23 cellular contexts compared by ENCODE assay signal in genomic region chr7:1969459-1970284, GRCh38.
DNase-seq lines count a peak whose midpoint lies in the region; ATAC-seq and TF ChIP-seq lines count a peak whose summit lies in the region.
"Had no signal": no experiment of that assay in that cellular context is flagged by ENCODE, and none has a peak within 500 bp of the region (broad histone marks: within the 10 kb centered on the region; RNA-seq: fewer than 3 reads in every experiment).

No MANE protein-coding gene starts in this region.

- H3K4me1 ChIP-seq in CD4-positive, alpha-beta memory T cell (ENCODE audit: insufficient read depth, low read length) = peaks cover 8% of the 10 kb centered on the region
- H3K4me1 ChIP-seq in HAP-1 (no peaks in the 10 kb centered on the region), upper lobe of left lung (no peaks in the 10 kb centered on the region)
- H3K4me1 ChIP-seq: pancreas, SJCRH30 had no signal

- H3K27ac ChIP-seq in CD4-positive, alpha-beta memory T cell (ENCODE audit: low read depth, low read length) = no peak overlapping the region
- H3K27ac ChIP-seq in upper lobe of left lung = no peak overlapping the region
- H3K27ac ChIP-seq: pancreas, PC-9, SJCRH30 had no signal

- TF ChIP-seq CTCF in mesothelial cell of epicardium (IDR thresholded peaks at IDR 0.05; ENCODE audit: unreplicated experiment) = no peak
- no peak for TF ChIP-seq CTCF in upper lobe of left lung (IDR thresholded peaks at IDR 0.05)

- POLR2A ChIA-PET in activated CD4-positive, alpha-beta T cell treated with anti-CD3 and anti-CD28 coated beads, Interleukin-2, amount 10 ng/mL, durations not matched to agents 7 days and 5 days (lab: Charles Lee) = no interaction called here
- POLR2A ChIA-PET in CD4-positive, alpha-beta memory T cell (lab: Charles Lee; ENCODE audit: partially characterized antibody) = no interaction called here

- H3K36me3 Mint-ChIP-seq in activated CD4-positive, alpha-beta T cell treated with anti-CD3 and anti-CD28 coated beads, Interleukin-2, amount 10 ng/mL, durations not matched to agents 7 days and 5 days (ENCODE audit: low read depth) = peaks cover 12% of the 10 kb centered on the region
- peaks cover 9 to 17% of the 10 kb centered on the region in 2 donors for H3K36me3 Mint-ChIP-seq in CD4-positive, alpha-beta memory T cell
- H3K36me3 Mint-ChIP-seq in mesothelial cell of epicardium = peaks cover 10% of the 10 kb centered on the region

- H3K27ac Mint-ChIP-seq in activated CD4-positive, alpha-beta T cell treated with anti-CD3 and anti-CD28 coated beads, Interleukin-2, amount 10 ng/mL, durations not matched to agents 7 days and 5 days = peak overlapping the region; percentile 60
- H3K27ac Mint-ChIP-seq in CD4-positive, alpha-beta memory T cell = peak overlapping the region in 5 of 7 donors; percentile 36 to 87 (median 75)
- no peak overlapping the region for H3K27ac Mint-ChIP-seq in mesothelial cell of epicardium
- H3K27ac Mint-ChIP-seq: activated T-helper 17 cell treated with anti-CD3 and anti-CD28 coated beads, Interleukin-2, amount 50 U/mL, for 72 hours; effector memory CD8-positive, alpha-beta T cell; natural killer cell; stimulated activated naive CD8-positive, alpha-beta T cell treated with anti-CD3 and anti-CD28 coated beads, Interleukin-15, Interleukin-2, amounts not matched to agents 100 ng/mL and 50 ng/mL, for 24 hours; T-helper 17 cell had no signal

- no peaks in the 10 kb centered on the region for H3K27me3 Mint-ChIP-seq in activated CD4-positive, alpha-beta T cell treated with anti-CD3 and anti-CD28 coated beads, Interleukin-2, amount 10 ng/mL, durations not matched to agents 7 days and 5 days
- no peaks in the 10 kb centered on the region for H3K27me3 Mint-ChIP-seq in CD4-positive, alpha-beta memory T cell
- no peaks in the 10 kb centered on the region for H3K27me3 Mint-ChIP-seq in mesothelial cell of epicardium (ENCODE audit: low read depth)
- H3K27me3 Mint-ChIP-seq: activated T-helper 17 cell treated with anti-CD3 and anti-CD28 coated beads, Interleukin-2, amount 50 U/mL, for 72 hours; effector memory CD8-positive, alpha-beta T cell; stimulated activated naive CD8-positive, alpha-beta T cell treated with anti-CD3 and anti-CD28 coated beads, Interleukin-15, Interleukin-2, amounts not matched to agents 100 ng/mL and 50 ng/mL, for 24 hours; T-helper 17 cell had no signal

- no peak for DNase-seq in activated CD4-positive, alpha-beta T cell treated with anti-CD3 and anti-CD28 coated beads, Interleukin-2, amount 10 ng/mL, durations not matched to agents 7 days and 5 days
- no peak for DNase-seq in activated CD4-positive, alpha-beta T cell treated with anti-CD3 and anti-CD28 coated beads, Interleukin-2, amount 50 U/mL, for 4 hours
- DNase-seq in CD4-positive, alpha-beta memory T cell = no peak
- DNase-seq in fibroblast of peridontal ligament (ENCODE audit: extremely low read depth) = peak; percentile 18
- peak; percentile 28 for DNase-seq in pons (ENCODE audit: low spot score)
- no peak for DNase-seq in HAP-1 (ENCODE audit: low spot score in 2 of 2)
- DNase-seq in mesothelial cell of epicardium (ENCODE audit: low spot score in 2 of 2, unreplicated experiment in 2 of 2) = no peak
- no peak for DNase-seq in upper lobe of left lung
- DNase-seq: activated CD8-positive, alpha-beta memory T cell treated with anti-CD3 and anti-CD28 coated beads for 24 hours; effector memory CD8-positive, alpha-beta T cell; MG63; natural killer cell; NCI-H146; NCI-H82; PC-9; SJCRH30; trophoblast cell had no signal

- intact Hi-C loops in CD4-positive, alpha-beta memory T cell (cut with micrococcal nuclease) = no loop called here

- 87 to 88% methylated on average over 8 of the region's 8 CpGs for WGBS in upper lobe of left lung, 2 donors

- H3K36me3 ChIP-seq in CD4-positive, alpha-beta memory T cell (ENCODE audit: insufficient read depth, low read length) = no peaks in the 10 kb centered on the region
- H3K36me3 ChIP-seq in HAP-1 (replicated peaks) (no peaks in the 10 kb centered on the region), upper lobe of left lung (no peaks in the 10 kb centered on the region)
- H3K36me3 ChIP-seq: MG63, pancreas, SJCRH30 had no signal

- H3K9me3 Mint-ChIP-seq in activated CD4-positive, alpha-beta T cell treated with anti-CD3 and anti-CD28 coated beads, Interleukin-2, amount 10 ng/mL, durations not matched to agents 7 days and 5 days = no peaks in the 10 kb centered on the region
- no peaks in the 10 kb centered on the region for H3K9me3 Mint-ChIP-seq in CD4-positive, alpha-beta memory T cell
- no peaks in the 10 kb centered on the region for H3K9me3 Mint-ChIP-seq in mesothelial cell of epicardium
- H3K9me3 Mint-ChIP-seq: activated T-helper 17 cell treated with anti-CD3 and anti-CD28 coated beads, Interleukin-2, amount 50 U/mL, for 72 hours; natural killer cell; stimulated activated naive CD8-positive, alpha-beta T cell treated with anti-CD3 and anti-CD28 coated beads, Interleukin-15, Interleukin-2, amounts not matched to agents 100 ng/mL and 50 ng/mL, for 24 hours had no signal

- H3K4me3 Mint-ChIP-seq in activated CD4-positive, alpha-beta T cell treated with anti-CD3 and anti-CD28 coated beads, Interleukin-2, amount 10 ng/mL, durations not matched to agents 7 days and 5 days = no peak overlapping the region
- peak overlapping the region in 4 of 8 donors; percentile 8 to 39 (median 25) for H3K4me3 Mint-ChIP-seq in CD4-positive, alpha-beta memory T cell
- no peak overlapping the region for H3K4me3 Mint-ChIP-seq in mesothelial cell of epicardium
- H3K4me3 Mint-ChIP-seq: activated T-helper 17 cell treated with anti-CD3 and anti-CD28 coated beads, Interleukin-2, amount 50 U/mL, for 72 hours; effector memory CD8-positive, alpha-beta T cell; natural killer cell; stimulated activated naive CD8-positive, alpha-beta T cell treated with anti-CD3 and anti-CD28 coated beads, Interleukin-15, Interleukin-2, amounts not matched to agents 100 ng/mL and 50 ng/mL, for 24 hours; T-helper 17 cell had no signal

- H3K4me3 ChIP-seq in CD4-positive, alpha-beta memory T cell (ENCODE audit: low read length in 2 of 2) = no peak overlapping the region
- H3K4me3 ChIP-seq in HAP-1 (no peak overlapping the region), upper lobe of left lung (no peak overlapping the region)
- H3K4me3 ChIP-seq: lung, MG63, pancreas, PC-9, SJCRH30 had no signal

- ATAC-seq in upper lobe of left lung (ENCODE audit: low FRiP score in 2 of 2) = no peak
- ATAC-seq: activated T-helper 17 cell treated with anti-CD3 and anti-CD28 coated beads, Interleukin-2, amount 50 U/mL, for 72 hours; effector memory CD8-positive, alpha-beta T cell; HCT116; natural killer cell; pancreas; T-helper 17 cell had no signal

- H3K9me3 ChIP-seq in CD4-positive, alpha-beta memory T cell (ENCODE audit: control insufficient read depth in 1 of 2, low read length in 2 of 2) = no peaks in the 10 kb centered on the region
- no peaks in the 10 kb centered on the region for H3K9me3 ChIP-seq in HAP-1
- H3K9me3 ChIP-seq in upper lobe of left lung = no peaks in the 10 kb centered on the region
- H3K9me3 ChIP-seq: MG63, pancreas, SJCRH30 had no signal

- peaks cover 27% of the 10 kb centered on the region for H3K4me1 Mint-ChIP-seq in activated CD4-positive, alpha-beta T cell treated with anti-CD3 and anti-CD28 coated beads, Interleukin-2, amount 10 ng/mL, durations not matched to agents 7 days and 5 days
- peaks cover 13 to 25% (median 17%) of the 10 kb centered on the region in 4 donors for H3K4me1 Mint-ChIP-seq in CD4-positive, alpha-beta memory T cell
- peaks cover 8% of the 10 kb centered on the region for H3K4me1 Mint-ChIP-seq in mesothelial cell of epicardium

- TF ChIP-seq POLR2A in upper lobe of left lung (IDR thresholded peaks at IDR 0.05) = no peak

- CTCF ChIA-PET in activated CD4-positive, alpha-beta T cell treated with anti-CD3 and anti-CD28 coated beads, Interleukin-2, amount 10 ng/mL, durations not matched to agents 7 days and 5 days (lab: Charles Lee) = no interaction called here
- CTCF ChIA-PET in CD4-positive, alpha-beta memory T cell (lab: Charles Lee; ENCODE audit: partially characterized antibody) = interaction anchor here (1.5 kb wide), 1 partner anchor 43 kb away, joined by 7 read pairs; no protein-coding TSS in a partner anchor

- in situ Hi-C loops in HAP-1 (cut with MboI; ENCODE audit: low sequenced_read_pairs) = no loop called here

- no peaks in the 10 kb centered on the region for H3K27me3 ChIP-seq in CD4-positive, alpha-beta memory T cell (ENCODE audit: insufficient read depth, low read length)
- H3K27me3 ChIP-seq in HAP-1 (ENCODE audit: low read depth) (no peaks in the 10 kb centered on the region), upper lobe of left lung (no peaks in the 10 kb centered on the region)
- H3K27me3 ChIP-seq: MG63, pancreas, SJCRH30 had no signal

- no peak for TF ChIP-seq EP300 in upper lobe of left lung (IDR thresholded peaks at IDR 0.05)

Comparison
In these comparisons a context has a peak if more than half of its experiments do, and no peak if none do; other contexts are left out.
1. DNase-seq: peak in fibroblast of peridontal ligament (single experiment) and pons (single experiment); none in activated CD4-positive, alpha-beta T cell treated with anti-CD3 and anti-CD28 coated beads, Interleukin-2, amount 10 ng/mL, durations not matched to agents 7 days and 5 days (single experiment), activated CD4-positive, alpha-beta T cell treated with anti-CD3 and anti-CD28 coated beads, Interleukin-2, amount 50 U/mL, for 4 hours (0 of 2), CD4-positive, alpha-beta memory T cell (0 of 5), HAP-1 (0 of 2), mesothelial cell of epicardium (0 of 2) and upper lobe of left lung (0 of 2).